1 cellular context compared by ENCODE assay signal in genomic region chr7:106952658-106953231, GRCh38.
A peak's percentile ranks its signal among the peaks of the same experiment; 100 is the strongest.
TF ChIP-seq lines count a peak whose summit lies in the region.

No MANE protein-coding gene starts in this region.

TF ChIP-seq in K562, 482 proteins besides CTCF, POLR2A, EP300 and RAD21 (continued from another document and continues in another):
- peak in 1 of 2 experiments; percentile 71; a peak in 2 of 4 replicates for TF ChIP-seq MNT (conservative IDR thresholded peaks at IDR 0.05)
- TF ChIP-seq GMEB1 (CRISPR knock-in tag; IDR thresholded peaks at IDR 0.05) = no peak
- TF ChIP-seq HEY1 (CRISPR knock-in tag; IDR thresholded peaks at IDR 0.05; ENCODE audit: borderline replicate concordance) = 0 out of 2 replicates have a peak, but pooled peaks have one; percentile 14
- TF ChIP-seq SMARCA4 (IDR thresholded peaks at IDR 0.05) = peak; percentile 88
- 0 out of 2 replicates have a peak, but pooled peaks have one; percentile 57 for TF ChIP-seq MTA3 (IDR thresholded peaks at IDR 0.05; ENCODE audit: borderline replicate concordance)
- no peak for TF ChIP-seq ZFP1 (CRISPR knock-in tag; IDR thresholded peaks at IDR 0.05)
- TF ChIP-seq MEIS2 (IDR thresholded peaks at IDR 0.05; ENCODE audit: partially characterized antibody) = peak; percentile 81
- no peak for TF ChIP-seq ZNF121 (CRISPR knock-in tag; conservative IDR thresholded peaks at IDR 0.05)
- peak; percentile 79; the same call in 1 of the 2 replicates for TF ChIP-seq DMBX1 (CRISPR knock-in tag; IDR thresholded peaks at IDR 0.05; ENCODE audit: borderline replicate concordance)
- peak; percentile 85; the same call in 1 of the 2 replicates for TF ChIP-seq ZNF395 (CRISPR knock-in tag; IDR thresholded peaks at IDR 0.05)
- TF ChIP-seq MAZ (CRISPR knock-in tag; conservative IDR thresholded peaks at IDR 0.05 in 1 of 2, IDR thresholded peaks at IDR 0.05 in 1 of 2) = peak in 1 of 2 experiments; percentile 69; a peak in 2 of 4 replicates
- peak; percentile 75 for TF ChIP-seq NBN (IDR thresholded peaks at IDR 0.05; ENCODE audit: low read depth)
- no peak for TF ChIP-seq ZNF347 (CRISPR knock-in tag; IDR thresholded peaks at IDR 0.05; ENCODE audit: low read depth)
- TF ChIP-seq ZFP36 (IDR thresholded peaks at IDR 0.05; ENCODE audit: low read depth, low read length, partially characterized antibody) = peak; percentile 52
- TF ChIP-seq PKNOX1 (IDR thresholded peaks at IDR 0.05) = peak; percentile 71
- TF ChIP-seq CBX3 (IDR thresholded peaks at IDR 0.05; ENCODE audit: borderline replicate concordance in 1 of 2, low read length in 2 of 2) = no peak
- TF ChIP-seq EHMT2 (IDR thresholded peaks at IDR 0.05) = peak; percentile 55; the same call in 1 of the 2 replicates
- peak; percentile 60 for TF ChIP-seq CCNT2 (IDR thresholded peaks at IDR 0.05; ENCODE audit: borderline replicate concordance, extremely low read depth, insufficient read length, low read depth, low read length)
- no peak for TF ChIP-seq ZNF408 (CRISPR knock-in tag; IDR thresholded peaks at IDR 0.05; ENCODE audit: low read depth)
- peak; percentile 90 for TF ChIP-seq CBFA2T2 (conservative IDR thresholded peaks at IDR 0.05)
- peak; percentile 14 for TF ChIP-seq RBBP5 (IDR thresholded peaks at IDR 0.05; ENCODE audit: borderline replicate concordance, insufficient read depth, low read length, poor library complexity, severe bottlenecking)
- no peak for TF ChIP-seq CBX8 (IDR thresholded peaks at IDR 0.05; ENCODE audit: borderline replicate concordance, extremely low read depth, low read depth, low read length, poor library complexity, severe bottlenecking)
- TF ChIP-seq CBFA2T3 (IDR thresholded peaks at IDR 0.05) = peak; percentile 94
- no peak for TF ChIP-seq NFE2L1 (tag; IDR thresholded peaks at IDR 0.05; ENCODE audit: borderline replicate concordance, low read depth)
- TF ChIP-seq PML (IDR thresholded peaks at IDR 0.05; ENCODE audit: low read length) = peak; percentile 48
- TF ChIP-seq SP1 (CRISPR knock-in tag; IDR thresholded peaks at IDR 0.05) = peak; percentile 63; the same call in 1 of the 2 replicates
- TF ChIP-seq ZBED1 (IDR thresholded peaks at IDR 0.05) = peak; percentile 47; the same call in 1 of the 2 replicates
- peak; percentile 60 to 86 for TF ChIP-seq FOXK2 (conservative IDR thresholded peaks at IDR 0.05 in 1 of 2, IDR thresholded peaks at IDR 0.05 in 1 of 2; ENCODE audit: low read depth in 2 of 2)
- no peak for TF ChIP-seq ATF6 (CRISPR knock-in tag; IDR thresholded peaks at IDR 0.05)
- TF ChIP-seq MTA1 (IDR thresholded peaks at IDR 0.05; ENCODE audit: borderline replicate concordance) = peak; percentile 67
- no peak for TF ChIP-seq MED1 (CRISPR knock-in tag; IDR thresholded peaks at IDR 0.05; ENCODE audit: borderline replicate concordance)
- TF ChIP-seq SRF (CRISPR knock-in tag; IDR thresholded peaks at IDR 0.05) = peak in 1 of 2 experiments; percentile 76; a peak in 2 of 4 replicates
- TF ChIP-seq GATA2 (CRISPR knock-in tag; IDR thresholded peaks at IDR 0.05) = peak; percentile 31; the same call in 1 of the 2 replicates
- TF ChIP-seq NFIC (IDR thresholded peaks at IDR 0.05) = peak; percentile 66
- peak; percentile 65 for TF ChIP-seq ETV1 (tag; conservative IDR thresholded peaks at IDR 0.05; ENCODE audit: low read depth)
- no peak for TF ChIP-seq KDM5B (IDR thresholded peaks at IDR 0.05; ENCODE audit: insufficient replicate concordance, low read depth, low read length)
- no peak for TF ChIP-seq ZC3H4 (CRISPR knock-in tag; IDR thresholded peaks at IDR 0.05; ENCODE audit: borderline replicate concordance)
- no peak for TF ChIP-seq PTBP1 (IDR thresholded peaks at IDR 0.05; ENCODE audit: low read depth, low read length)
- TF ChIP-seq FOXP4 (CRISPR knock-in tag; IDR thresholded peaks at IDR 0.05; ENCODE audit: borderline replicate concordance) = no peak
- peak; percentile 25; the same call in 1 of the 2 replicates for TF ChIP-seq ESRRA (IDR thresholded peaks at IDR 0.05; ENCODE audit: borderline replicate concordance, low read depth)
- TF ChIP-seq L3MBTL2 (IDR thresholded peaks at IDR 0.05) = peak; percentile 76
- TF ChIP-seq ZBTB33 (CRISPR knock-in tag; IDR thresholded peaks at IDR 0.05) = 0 out of 2 replicates have a peak, but pooled peaks have one; percentile 37
- TF ChIP-seq ZBTB8A (IDR thresholded peaks at IDR 0.05; ENCODE audit: partially characterized antibody) = no peak
- no peak for TF ChIP-seq CEBPB (tag; IDR thresholded peaks at IDR 0.05)
- TF ChIP-seq HIVEP1 (CRISPR knock-in tag; IDR thresholded peaks at IDR 0.05) = no peak
- TF ChIP-seq ZNF184 (CRISPR knock-in tag; IDR thresholded peaks at IDR 0.05) = no peak
- TF ChIP-seq DPF2 (IDR thresholded peaks at IDR 0.05) = peak; percentile 85
- no peak for TF ChIP-seq MLX (CRISPR knock-in tag; conservative IDR thresholded peaks at IDR 0.05)
- peak; percentile 52 for TF ChIP-seq CXXC5 (CRISPR knock-in tag; IDR thresholded peaks at IDR 0.05)
- no peak for TF ChIP-seq RFX7 (CRISPR knock-in tag; IDR thresholded peaks at IDR 0.05)
- TF ChIP-seq MYNN (IDR thresholded peaks at IDR 0.05) = 0 out of 2 replicates have a peak, but pooled peaks have one; percentile 70
- no peak for TF ChIP-seq MYNN (CRISPR knock-in tag; IDR thresholded peaks at IDR 0.05)
- 0 out of 2 replicates have a peak, but pooled peaks have one; percentile 64 for TF ChIP-seq ZNF583 (CRISPR knock-in tag; IDR thresholded peaks at IDR 0.05)
- 0 out of 2 replicates have a peak, but pooled peaks have one; percentile 18 for TF ChIP-seq CREB3 (tag; conservative IDR thresholded peaks at IDR 0.05; ENCODE audit: low read depth)
- peak; percentile 62 for TF ChIP-seq ATF7 (IDR thresholded peaks at IDR 0.05)
- TF ChIP-seq NR2C1 (IDR thresholded peaks at IDR 0.05) = no peak
- TF ChIP-seq NR2C1 (tag; IDR thresholded peaks at IDR 0.05) = 0 out of 2 replicates have a peak, but pooled peaks have one; percentile 6
- TF ChIP-seq SMARCA5 (IDR thresholded peaks at IDR 0.05) = 0 out of 2 replicates have a peak, but pooled peaks have one; percentile 34
- peak; percentile 88 for TF ChIP-seq TCF3 (CRISPR knock-in tag; IDR thresholded peaks at IDR 0.05)
- TF ChIP-seq ZNF274 (IDR thresholded peaks at IDR 0.05; ENCODE audit: borderline replicate concordance, low read depth, low read length) = 0 out of 2 replicates have a peak, but pooled peaks have one; percentile 8
- TF ChIP-seq HDAC3 (IDR thresholded peaks at IDR 0.05; ENCODE audit: borderline replicate concordance, partially characterized antibody) = peak; percentile 43
- TF ChIP-seq TARDBP (IDR thresholded peaks at IDR 0.05) = no peak
- TF ChIP-seq NRF1 (conservative IDR thresholded peaks at IDR 0.05 in 1 of 2, IDR thresholded peaks at IDR 0.05 in 1 of 2) = peak; percentile 55 to 65
